ENCODE assay signal across 9 cellular contexts in the genomic region with DNA sequence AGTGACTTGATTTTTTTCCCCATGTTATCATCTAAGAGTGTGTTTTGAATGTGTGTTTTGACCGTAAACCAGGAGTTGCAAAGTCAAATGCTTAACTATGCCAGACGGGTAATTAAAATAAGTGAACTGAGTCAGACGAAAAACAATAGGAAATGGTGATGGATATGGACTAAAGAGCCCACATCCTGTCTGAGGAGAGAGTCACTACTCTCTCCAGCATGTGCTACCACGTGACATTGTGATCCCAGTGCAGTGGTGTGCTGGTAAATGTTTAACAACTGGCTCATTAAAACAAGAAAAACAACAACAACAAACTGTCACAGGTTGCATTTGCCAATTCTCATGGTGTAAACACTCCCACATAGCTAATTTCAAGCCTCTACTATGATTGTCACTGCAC.
DNase-seq lines count a peak whose midpoint lies in the region; ATAC-seq, FAIRE-seq and TF ChIP-seq lines count a peak whose summit lies in the region.
"Had no signal": no experiment of that assay in that cellular context is flagged by ENCODE, and none has a peak within 500 bp of the region (broad histone marks: within the 10 kb centered on the region; RNA-seq: fewer than 3 reads in every experiment).

No MANE protein-coding gene starts in this region.

- 66 to 79% methylated on average over 4 of the region's 4 CpGs for WGBS in sigmoid colon, 2 donors

- DNase-seq in HS-5 (ENCODE audit: low read depth): peak; percentile 85
- peak; percentile 89 for DNase-seq in bronchial epithelial cell (ENCODE audit: low read depth)
- DNase-seq in osteocyte (ENCODE audit: extremely low spot score, unreplicated experiment): no peak
- DNase-seq in glutamatergic neuron: no peak
- no peak for DNase-seq in GM12892 (ENCODE audit: insufficient read length)
- DNase-seq in sigmoid colon: no peak
- DNase-seq in left ventricle myocardium inferior: no peak

- H3K36me3 Mint-ChIP-seq in osteocyte (ENCODE audit: unreplicated experiment): peaks cover 2% of the 10 kb centered on the region
- no peaks in the 10 kb centered on the region for H3K36me3 Mint-ChIP-seq in glutamatergic neuron (ENCODE audit: unreplicated experiment)

- H3K36me3 ChIP-seq in bronchial epithelial cell (ENCODE audit: control insufficient read depth, insufficient read depth, low read length) (no peaks in the 10 kb centered on the region), sigmoid colon (no peaks in the 10 kb centered on the region), left ventricle myocardium inferior (no peaks in the 10 kb centered on the region)
- H3K36me3 ChIP-seq: ascending aorta had no signal

- H3K27ac ChIP-seq in sigmoid colon (no peak overlapping the region), left ventricle myocardium inferior (replicated peaks) (no peak overlapping the region)
- H3K27ac ChIP-seq: ascending aorta had no signal

- H3K4me3 Mint-ChIP-seq in osteocyte (ENCODE audit: unreplicated experiment): no peak overlapping the region
- no peak overlapping the region for H3K4me3 Mint-ChIP-seq in glutamatergic neuron (ENCODE audit: unreplicated experiment)

- H3K27me3 Mint-ChIP-seq in osteocyte (ENCODE audit: unreplicated experiment) (no peaks in the 10 kb centered on the region), glutamatergic neuron (ENCODE audit: unreplicated experiment) (no peaks in the 10 kb centered on the region)

- H3K9me3 Mint-ChIP-seq in osteocyte (ENCODE audit: unreplicated experiment) (peaks cover 3% of the 10 kb centered on the region), glutamatergic neuron (ENCODE audit: unreplicated experiment) (no peaks in the 10 kb centered on the region)

- intact Hi-C loops in sigmoid colon (cut with DNase I) (no loop called here), left ventricle myocardium inferior (cut with micrococcal nuclease) (no loop called here)

- H3K4me1 Mint-ChIP-seq in osteocyte (ENCODE audit: unreplicated experiment) (peaks cover 67% of the 10 kb centered on the region), glutamatergic neuron (ENCODE audit: low read depth, unreplicated experiment) (no peaks in the 10 kb centered on the region)

- no peak for TF ChIP-seq POLR2A in GM12892 (IDR thresholded peaks at IDR 0.05; ENCODE audit: low read depth, low read length)
- no peak for TF ChIP-seq POLR2A in sigmoid colon (IDR thresholded peaks at IDR 0.05)

- TF ChIP-seq CTCF in bronchial epithelial cell (IDR thresholded peaks at IDR 0.05; ENCODE audit: insufficient read depth, low read length, severe bottlenecking) (no peak), osteocyte (IDR thresholded peaks at IDR 0.05) (no peak), glutamatergic neuron (IDR thresholded peaks at IDR 0.05; ENCODE audit: partially characterized antibody, unreplicated experiment) (no peak), sigmoid colon (IDR thresholded peaks at IDR 0.05) (no peak), left ventricle myocardium inferior (IDR thresholded peaks at IDR 0.05; ENCODE audit: borderline replicate concordance) (no peak)

- FAIRE-seq in bronchial epithelial cell (lab: Jason Lieb, UNC) (no peak), GM12892 (lab: Jason Lieb, UNC) (no peak)

- H3K9me3 ChIP-seq in sigmoid colon (no peaks in the 10 kb centered on the region), left ventricle myocardium inferior (replicated peaks) (no peaks in the 10 kb centered on the region)
- H3K9me3 ChIP-seq: ascending aorta had no signal

- TF ChIP-seq EP300 in sigmoid colon (IDR thresholded peaks at IDR 0.05): no peak

- H3K27me3 ChIP-seq in bronchial epithelial cell (ENCODE audit: control insufficient read depth, insufficient read depth, low read length): no peaks in the 10 kb centered on the region
- no peaks in the 10 kb centered on the region for H3K27me3 ChIP-seq in sigmoid colon
- no peaks in the 10 kb centered on the region for H3K27me3 ChIP-seq in left ventricle myocardium inferior (ENCODE audit: low read depth)
- H3K27me3 ChIP-seq: ascending aorta had no signal

- H3K4me1 ChIP-seq in sigmoid colon: no peaks in the 10 kb centered on the region
- no peaks in the 10 kb centered on the region for H3K4me1 ChIP-seq in left ventricle myocardium inferior

- H3K4me3 ChIP-seq in bronchial epithelial cell (ENCODE audit: low read depth, low read length) (no peak overlapping the region), sigmoid colon (no peak overlapping the region), left ventricle myocardium inferior (no peak overlapping the region)
- H3K4me3 ChIP-seq: ascending aorta had no signal

- H3K27ac Mint-ChIP-seq in osteocyte (ENCODE audit: unreplicated experiment) (peak overlapping the region; percentile 64), glutamatergic neuron (ENCODE audit: unreplicated experiment) (no peak overlapping the region)

- peak; percentile 76 for ATAC-seq in GM19043 (IDR thresholded peaks at IDR 0.05; ENCODE audit: low read depth, unreplicated experiment)

Comparison
In these comparisons a context has a peak if more than half of its experiments do, and no peak if none do; other contexts are left out.
1. DNase-seq: peak in HS-5 (single experiment) and bronchial epithelial cell (single experiment); none in osteocyte (single experiment), glutamatergic neuron (single experiment), GM12892 (single experiment), sigmoid colon (single experiment) and left ventricle myocardium inferior (single experiment).